In the genomic region with DNA sequence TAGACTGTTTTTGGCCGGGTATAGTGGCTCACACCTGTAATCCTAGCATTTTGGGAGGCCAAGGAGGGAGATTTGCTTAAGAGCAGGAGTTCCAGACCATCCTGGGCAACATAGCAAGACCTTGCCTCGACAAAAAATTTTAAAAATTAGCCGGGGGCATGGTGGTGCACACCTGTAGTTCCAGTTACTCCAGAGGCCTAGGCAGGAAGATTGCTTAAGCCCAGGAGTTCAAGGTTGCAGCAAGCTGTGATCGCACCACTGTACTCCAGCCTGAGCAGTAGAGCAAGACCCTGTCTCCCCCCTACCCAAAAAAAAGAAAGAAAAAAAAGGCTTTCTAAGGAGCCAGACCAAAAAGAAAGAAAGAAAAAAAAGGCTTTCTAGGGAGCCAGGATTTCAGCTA, we compare ENCODE assay signal across 25 cellular contexts. TPM values are rescaled to one million over a fixed set of nuclear protein-coding genes. Genes with fewer than 3 reads are reported as not detected.
A peak's percentile ranks its signal among the peaks of the same experiment; 100 is the strongest.
DNase-seq lines count a peak whose midpoint lies in the region; TF ChIP-seq lines count a peak whose summit lies in the region.
"Had no signal": no experiment of that assay in that cellular context is flagged by ENCODE, and none has a peak within 500 bp of the region (broad histone marks: within the 10 kb centered on the region; RNA-seq: fewer than 3 reads in every experiment).

No MANE protein-coding gene starts in this region.

- no peak for TF ChIP-seq EP300 in SK-N-SH (IDR thresholded peaks at IDR 0.05; ENCODE audit: borderline replicate concordance in 1 of 2, low read depth in 1 of 2, low read length in 1 of 2)

- intact Hi-C loops in activated CD4-positive, alpha-beta T cell treated with anti-CD3 and anti-CD28 coated beads, Interleukin-2, amount 10 ng/mL, durations not matched to agents 24 days and 14 days (cut with micrococcal nuclease), result no loop called here

- H4K20me1 ChIP-seq in SK-N-SH (ENCODE audit: insufficient read depth), result peaks cover 7% of the 10 kb centered on the region; the same call in 1 of the 2 replicates

- no peak overlapping the region for H2BK15ac ChIP-seq in mesenchymal stem cell (ENCODE audit: low read depth, poor library complexity, severe bottlenecking)

- no peaks in the 10 kb centered on the region for H3K9me3 Mint-ChIP-seq in activated CD4-positive, alpha-beta T cell treated with anti-CD3 and anti-CD28 coated beads, Interleukin-2, amount 10 ng/mL, durations not matched to agents 24 days and 14 days
- no peaks in the 10 kb centered on the region for H3K9me3 Mint-ChIP-seq in chondrocyte (ENCODE audit: low read depth)
- H3K9me3 Mint-ChIP-seq: CD14-positive monocyte had no signal

- no peak for TF ChIP-seq RAD21 in SK-N-SH (IDR thresholded peaks at IDR 0.05; ENCODE audit: low read length)

- H3K4me2 ChIP-seq in mesenchymal stem cell (ENCODE audit: low read length, poor library complexity, severe bottlenecking) (no peak overlapping the region), SK-N-SH (no peak overlapping the region)
- H3K4me2 ChIP-seq: PC-9 had no signal

- H2BK120ac ChIP-seq in mesenchymal stem cell (ENCODE audit: low read depth, low read length), result no peak overlapping the region

- H3K27me3 ChIP-seq in mesenchymal stem cell (ENCODE audit: control insufficient read depth in 1 of 2, insufficient read depth in 1 of 2, low read length in 2 of 2) (no peaks in the 10 kb centered on the region), SK-N-SH (ENCODE audit: insufficient read depth) (no peaks in the 10 kb centered on the region)
- H3K27me3 ChIP-seq: BE2C had no signal

- no peak overlapping the region for H3K14ac ChIP-seq in mesenchymal stem cell (ENCODE audit: low read length in 2 of 2)

- H3K4ac ChIP-seq in mesenchymal stem cell (ENCODE audit: low read depth in 1 of 2, low read length in 2 of 2), result no peak overlapping the region

- H3K9me3 ChIP-seq in mesenchymal stem cell (ENCODE audit: control insufficient read depth, low read length) (peaks cover 6% of the 10 kb centered on the region), SK-N-SH (no peaks in the 10 kb centered on the region)
- H3K9me3 ChIP-seq: BE2C had no signal

- H2AK5ac ChIP-seq in mesenchymal stem cell (ENCODE audit: low read length, severe bottlenecking), result peak overlapping the region; percentile 66

- CTCF ChIA-PET in SK-N-SH (lab: Yijun Ruan, JAX), result interaction anchor here (1.1 to 1.4 kb wide), 2 partner anchors 64 to 216 kb away, joined by 3 to 4 read pairs; no protein-coding TSS in a partner anchor

- H3K4me3 ChIP-seq in mesenchymal stem cell (ENCODE audit: insufficient read depth in 1 of 2, low read depth in 1 of 2, low read length in 2 of 2), result no peak overlapping the region
- no peak overlapping the region for H3K4me3 ChIP-seq in SK-N-SH (ENCODE audit: low read depth in 2 of 2, low read length in 1 of 2)
- H3K4me3 ChIP-seq: GM23248, PC-9 had no signal

- peaks cover 40% of the 10 kb centered on the region for H3K4me1 Mint-ChIP-seq in activated CD4-positive, alpha-beta T cell treated with anti-CD3 and anti-CD28 coated beads, Interleukin-2, amount 10 ng/mL, durations not matched to agents 24 days and 14 days
- peaks cover 58% of the 10 kb centered on the region for H3K4me1 Mint-ChIP-seq in chondrocyte (ENCODE audit: low read depth)

- H3F3A ChIP-seq in SK-N-SH (replicated peaks; ENCODE audit: insufficient read depth), result peaks cover 19% of the 10 kb centered on the region

- no peak for DNase-seq in activated CD4-positive, alpha-beta T cell treated with anti-CD3 and anti-CD28 coated beads, Interleukin-2, amount 10 ng/mL, durations not matched to agents 24 days and 14 days
- DNase-seq in activated CD4-positive, alpha-beta T cell treated with anti-CD3 and anti-CD28 coated beads for 48 hours, result no peak
- DNase-seq in chondrocyte (ENCODE audit: low spot score) (no peak), mesenchymal stem cell (no peak), NCI-H1092 (lab: John Stamatoyannopoulos, UW) (no peak), SK-N-SH (no peak), COLO829 (ENCODE audit: low spot score) (no peak)
- DNase-seq: ACHN; BE2C; DMS53; GM23248; H7; Karpas-422; NCI-H1105; NCI-H1436 treated with DMSO at 0.1 percent for 48 hours; NCI-H187 treated with DMSO at 0.1 percent for 48 hours; NCI-H2171 treated with DMSO at 0.1 percent for 48 hours; NCI-H446; NCI-H524 treated with DMSO at 0.1 percent for 48 hours; NCI-H774; NK-92 treated with Interleukin-12 subunit alpha and Interleukin-12 subunit beta, amount 100 ng/mL, for 24 hours; PC-9; Right ventricle myocardium superior had no signal

- peak overlapping the region; percentile 9 for H3K27ac ChIP-seq in mesenchymal stem cell (ENCODE audit: low read length, poor library complexity, severe bottlenecking)
- no peak overlapping the region for H3K27ac ChIP-seq in SK-N-SH (ENCODE audit: low read depth in 2 of 2, low read length in 1 of 2)
- H3K27ac ChIP-seq: 22Rv1, GM23248, PC-9 had no signal

- WGBS in mesenchymal stem cell, result 100% methylated on average over 3 of the region's 4 CpGs
- WGBS in SK-N-SH (ENCODE audit: low lambda C conversion rate), result 86% methylated on average over 4 of the region's 4 CpGs

- peak overlapping the region; percentile 47 for H3K27ac Mint-ChIP-seq in activated CD4-positive, alpha-beta T cell treated with anti-CD3 and anti-CD28 coated beads, Interleukin-2, amount 10 ng/mL, durations not matched to agents 24 days and 14 days
- peak overlapping the region; percentile 49 for H3K27ac Mint-ChIP-seq in chondrocyte (ENCODE audit: unreplicated experiment)

- POLR2A ChIA-PET in SK-N-SH (lab: Yijun Ruan, JAX), result no interaction called here

- H3K79me2 ChIP-seq in SK-N-SH (ENCODE audit: insufficient read depth), result peaks cover 86% of the 10 kb centered on the region

- no peak overlapping the region for H2BK5ac ChIP-seq in mesenchymal stem cell (ENCODE audit: low read depth, low read length, poor library complexity, severe bottlenecking)

- no peak overlapping the region for H3K4me3 Mint-ChIP-seq in activated CD4-positive, alpha-beta T cell treated with anti-CD3 and anti-CD28 coated beads, Interleukin-2, amount 10 ng/mL, durations not matched to agents 24 days and 14 days
- no peak overlapping the region for H3K4me3 Mint-ChIP-seq in chondrocyte (ENCODE audit: unreplicated experiment)
- H3K4me3 Mint-ChIP-seq: CD14-positive monocyte had no signal

- no peak overlapping the region for H2BK12ac ChIP-seq in mesenchymal stem cell (ENCODE audit: low read length in 2 of 2)

- no peaks in the 10 kb centered on the region for H3K27me3 Mint-ChIP-seq in activated CD4-positive, alpha-beta T cell treated with anti-CD3 and anti-CD28 coated beads, Interleukin-2, amount 10 ng/mL, durations not matched to agents 24 days and 14 days
- no peaks in the 10 kb centered on the region for H3K27me3 Mint-ChIP-seq in chondrocyte (ENCODE audit: low read depth)

- TF ChIP-seq CTCF in chondrocyte (IDR thresholded peaks at IDR 0.05) (no peak), SK-N-SH (IDR thresholded peaks at IDR 0.05) (no peak)

- H3K9me2 ChIP-seq in SK-N-SH, result no peaks in the 10 kb centered on the region

- H4K91ac ChIP-seq in mesenchymal stem cell (ENCODE audit: low read length), result no peak overlapping the region

- H4K8ac ChIP-seq in mesenchymal stem cell (ENCODE audit: low read length), result no peak overlapping the region

- H3K36me3 ChIP-seq in mesenchymal stem cell (ENCODE audit: control insufficient read depth in 1 of 2, insufficient read depth in 2 of 2, low read depth in 1 of 2, low read length in 2 of 2) (peaks cover 2 to 70% of the 10 kb centered on the region in 2 experiments), SK-N-SH (replicated peaks in 1 of 2; ENCODE audit: control insufficient read depth in 1 of 2, insufficient read depth in 2 of 2, low read length in 1 of 2) (peaks cover 22 to 46% of the 10 kb centered on the region in 2 experiments)

- H3K36me3 Mint-ChIP-seq in activated CD4-positive, alpha-beta T cell treated with anti-CD3 and anti-CD28 coated beads, Interleukin-2, amount 10 ng/mL, durations not matched to agents 24 days and 14 days (ENCODE audit: low read depth), result peaks cover 53% of the 10 kb centered on the region
- peaks cover 27% of the 10 kb centered on the region for H3K36me3 Mint-ChIP-seq in chondrocyte (ENCODE audit: low read depth)

- H3K9ac ChIP-seq in mesenchymal stem cell (ENCODE audit: low read length) (no peak overlapping the region), SK-N-SH (no peak overlapping the region)
- H3K9ac ChIP-seq: GM23248 had no signal

- H3K4me1 ChIP-seq in mesenchymal stem cell (ENCODE audit: control insufficient read depth, insufficient read depth, low read depth, low read length) (peaks cover 6% of the 10 kb centered on the region), SK-N-SH (ENCODE audit: control insufficient read depth in 1 of 2, insufficient read depth in 2 of 2, low read depth in 1 of 2, low read length in 1 of 2) (peaks cover 10 to 31% of the 10 kb centered on the region in 2 experiments)
- H3K4me1 ChIP-seq: BE2C had no signal

- H3K23ac ChIP-seq in mesenchymal stem cell (ENCODE audit: low read length in 2 of 2), result no peak overlapping the region

- H3K79me1 ChIP-seq in mesenchymal stem cell (replicated peaks; ENCODE audit: low read length, poor library complexity, severe bottlenecking), result peaks cover 40% of the 10 kb centered on the region

- H3K18ac ChIP-seq in mesenchymal stem cell (ENCODE audit: low read depth in 1 of 2, low read length in 2 of 2), result no peak overlapping the region

- H2AFZ ChIP-seq in mesenchymal stem cell (ENCODE audit: low read depth, low read length) (no peak overlapping the region), SK-N-SH (ENCODE audit: low read depth) (no peak overlapping the region)
- H2AFZ ChIP-seq: GM23248, PC-9 had no signal

TF ChIP-seq in SK-N-SH, 30 proteins besides CTCF, POLR2A, EP300 and RAD21 (continues in another document):
- TF ChIP-seq, protein P1, sequence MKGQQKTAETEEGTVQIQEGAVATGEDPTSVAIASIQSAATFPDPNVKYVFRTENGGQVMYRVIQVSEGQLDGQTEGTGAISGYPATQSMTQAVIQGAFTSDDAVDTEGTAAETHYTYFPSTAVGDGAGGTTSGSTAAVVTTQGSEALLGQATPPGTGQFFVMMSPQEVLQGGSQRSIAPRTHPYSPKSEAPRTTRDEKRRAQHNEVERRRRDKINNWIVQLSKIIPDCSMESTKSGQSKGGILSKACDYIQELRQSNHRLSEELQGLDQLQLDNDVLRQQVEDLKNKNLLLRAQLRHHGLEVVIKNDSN (IDR thresholded peaks at IDR 0.05; ENCODE audit: borderline replicate concordance, low read depth), result no peak
- TF ChIP-seq TCF12 (IDR thresholded peaks at IDR 0.05), result no peak
- TF ChIP-seq FOSL2 (IDR thresholded peaks at IDR 0.05; ENCODE audit: borderline replicate concordance, low read depth), result no peak
- TF ChIP-seq JUND (IDR thresholded peaks at IDR 0.05), result no peak

RNA-seq across cellular contexts. Expression of gene TMOD3, which starts 36.7 kb away (rescaled TPM):
- total RNA-seq in activated CD4-positive, alpha-beta T cell treated with anti-CD3 and anti-CD28 coated beads, Interleukin-2, amount 10 ng/mL, durations not matched to agents 24 days and 14 days, result 60.8 and 66.6 TPM in 2 replicates
- 44.3 to 56.9 TPM (median 44.4 TPM) in 3 replicates for total RNA-seq in chondrocyte
- polyA plus RNA-seq in mesenchymal stem cell (2013, experiment 1 of 2), result 23.3 TPM
- 24.1 TPM for polyA plus RNA-seq in mesenchymal stem cell (2013, experiment 2 of 2)
- polyA plus RNA-seq in SK-N-SH (2012; rRNA removed), result 6.0 and 7.6 TPM in 2 replicates
- polyA plus RNA-seq in SK-N-SH (2012; cell fraction: cytosol; rRNA removed), result 10.1 and 12.7 TPM in 2 replicates
- polyA plus RNA-seq in SK-N-SH (2012; cell fraction: nucleus; rRNA removed), result 3.8 and 7.2 TPM in 2 replicates
